Comparison of ENCODE assay signal across 8 cellular contexts in the genomic region with DNA sequence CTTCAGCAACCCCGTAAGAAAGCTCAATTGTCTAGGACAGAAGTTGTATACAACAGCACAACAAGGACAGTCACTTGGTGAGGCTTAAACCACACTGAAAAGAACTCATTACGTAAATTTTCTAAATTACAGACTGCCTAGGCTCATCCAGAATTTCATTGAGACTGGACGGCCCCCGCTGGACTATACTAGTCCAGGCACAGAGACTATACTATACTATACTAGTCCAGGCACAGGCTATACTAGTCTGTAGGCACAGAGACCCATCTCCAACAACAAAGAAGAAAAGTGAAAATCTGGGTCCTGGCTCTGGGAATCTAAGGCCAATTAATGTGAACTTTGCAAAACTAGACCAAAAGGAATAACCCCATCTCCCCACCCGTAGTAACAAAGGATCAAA. TPM values are rescaled to one million over a fixed set of nuclear protein-coding genes. Genes with fewer than 3 reads are reported as not detected.
A peak's percentile ranks its signal among the peaks of the same experiment; 100 is the strongest.
DNase-seq lines count a peak whose midpoint lies in the region; ATAC-seq and TF ChIP-seq lines count a peak whose summit lies in the region.

No MANE protein-coding gene starts in this region.

- 17 to 20% methylated on average over 5 of the region's 5 CpGs for WGBS in lower leg skin, 2 donors
- WGBS in upper lobe of left lung, 2 donors, result 30 to 35% methylated on average over 5 of the region's 5 CpGs

- intact Hi-C loops in lower leg skin (cut with DNase I; ENCODE audit: low total_unique reads), result no loop called here

- H3K4me1 Mint-ChIP-seq in activated T-cell treated with anti-CD3 and anti-CD28 coated beads, Interleukin-2, amount 50 U/mL, for 4 hours (ENCODE audit: low read depth), result peaks cover 26% of the 10 kb centered on the region

- TF ChIP-seq CTCF in astrocyte of the cerebellum (IDR thresholded peaks at IDR 0.05; ENCODE audit: low read depth, low read length, missing control alignments), result no peak
- no peak for TF ChIP-seq CTCF in lower leg skin (IDR thresholded peaks at IDR 0.05)
- TF ChIP-seq CTCF in upper lobe of left lung (IDR thresholded peaks at IDR 0.05), result no peak

- TF ChIP-seq POLR2A in lower leg skin (IDR thresholded peaks at IDR 0.05), result no peak
- no peak for TF ChIP-seq POLR2A in upper lobe of left lung (IDR thresholded peaks at IDR 0.05)

- no peak for TF ChIP-seq EP300 in upper lobe of left lung (IDR thresholded peaks at IDR 0.05)

- peak overlapping the region; percentile 76 to 84 (median 80) for H3K27ac ChIP-seq in upper lobe of left lung

- H3K27me3 Mint-ChIP-seq in activated T-cell treated with anti-CD3 and anti-CD28 coated beads, Interleukin-2, amount 50 U/mL, for 4 hours (ENCODE audit: low read depth), result no peaks in the 10 kb centered on the region

- H3K4me3 ChIP-seq in astrocyte of the cerebellum (ENCODE audit: low read depth, low read length), result peak overlapping the region; percentile 75
- peak overlapping the region; percentile 58 for H3K4me3 ChIP-seq in lower leg skin (ENCODE audit: low read depth, poor library complexity, severe bottlenecking)
- peak overlapping the region; percentile 63 to 72 (median 66) for H3K4me3 ChIP-seq in upper lobe of left lung

- peaks cover 14 to 19% (median 17%) of the 10 kb centered on the region in 4 donors for H3K4me1 ChIP-seq in upper lobe of left lung

- DNase-seq in activated T-cell treated with anti-CD3 and anti-CD28 coated beads, Interleukin-2, amount 50 U/mL, for 4 hours, result no peak
- DNase-seq in activated T-cell treated with anti-CD3 and anti-CD28 coated beads, Interleukin-2, amount 50 U/mL, for 1 hour, result no peak
- DNase-seq in astrocyte of the cerebellum (ENCODE audit: low read depth), result no peak
- peak in 1 of 2 donors; percentile 81 for DNase-seq in lower leg skin (ENCODE audit: low spot score in 2 of 2)
- no peak for DNase-seq in upper lobe of left lung
- DNase-seq in DMS 273 treated with DMSO at 0.1 percent for 48 hours (lab: John Stamatoyannopoulos, UW), result no peak
- DNase-seq in NCI-H82 treated with DMSO at 0.1 percent for 48 hours (lab: John Stamatoyannopoulos, UW; ENCODE audit: unreplicated experiment), result no peak

- H3K36me3 ChIP-seq in upper lobe of left lung, result peaks cover 0 to 9% (median 7%) of the 10 kb centered on the region in 4 donors

- H3K27me3 ChIP-seq in upper lobe of left lung, result no peaks in the 10 kb centered on the region

- peaks cover 37% of the 10 kb centered on the region for H3K36me3 Mint-ChIP-seq in activated T-cell treated with anti-CD3 and anti-CD28 coated beads, Interleukin-2, amount 50 U/mL, for 4 hours (ENCODE audit: insufficient read depth)

- in situ Hi-C loops in astrocyte of the cerebellum (cut with HindIII; ENCODE audit: low sequenced_read_pairs), result no loop called here

- no peak for ATAC-seq in activated T-cell treated with anti-CD3 and anti-CD28 coated beads, Interleukin-2, amount 50 U/mL, for 4 hours
- peak in 1 of 2 donors; percentile 3 for ATAC-seq in upper lobe of left lung (ENCODE audit: low FRiP score in 2 of 2)
- ATAC-seq in HG03521 (IDR thresholded peaks at IDR 0.05; ENCODE audit: unreplicated experiment), result no peak

- H3K9me3 ChIP-seq in upper lobe of left lung, result peaks cover 0 to 41% (median 32%) of the 10 kb centered on the region in 4 donors

- H3K4me3 Mint-ChIP-seq in activated T-cell treated with anti-CD3 and anti-CD28 coated beads, Interleukin-2, amount 50 U/mL, for 4 hours, result peak overlapping the region; percentile 94

- peaks cover 28% of the 10 kb centered on the region for H3K9me3 Mint-ChIP-seq in activated T-cell treated with anti-CD3 and anti-CD28 coated beads, Interleukin-2, amount 50 U/mL, for 4 hours

RNA-seq across cellular contexts. Expression of gene ZNF816, which starts 0.7 kb away (rescaled TPM):
- total RNA-seq in activated T-cell treated with anti-CD3 and anti-CD28 coated beads, Interleukin-2, amount 50 U/mL, for 4 hours, result 1 to 10 TPM; 4.0 to 4.7 (median 4.6) TPM
- 10 to 100 TPM in 1 of 4 donors, 1 to 10 TPM in 3; 3.2 to 17.8 (median 5.5) TPM for total RNA-seq in lower leg skin
- 10 to 100 TPM in 2 of 6 donors, 1 to 10 TPM in 4; 6.7 to 14.6 (median 8.8) TPM for total RNA-seq in upper lobe of left lung

RNA-seq across cellular contexts. Expression of gene ZNF888, which starts 38.8 kb away (rescaled TPM):
- total RNA-seq in activated T-cell treated with anti-CD3 and anti-CD28 coated beads, Interleukin-2, amount 50 U/mL, for 4 hours, result 1 to 10 TPM in 1 of 3 donors, under 1 TPM in 2; 0.74 to 1.3 (median 0.98) TPM
- total RNA-seq in lower leg skin (1 to 10 TPM; 1.6 to 3.7 (median 3.2) TPM), upper lobe of left lung (10 to 100 TPM in 2 of 6 donors, 1 to 10 TPM in 4; 3.2 to 13.6 (median 6.9) TPM)

RNA-seq across cellular contexts. Expression of gene ERVV-1, which starts 51.7 kb away (rescaled TPM):
- total RNA-seq in activated T-cell treated with anti-CD3 and anti-CD28 coated beads, Interleukin-2, amount 50 U/mL, for 4 hours, result not detected
- total RNA-seq in lower leg skin, result not detected
- not detected for total RNA-seq in upper lobe of left lung
